8 cellular contexts compared by ENCODE assay signal in the genomic region with DNA sequence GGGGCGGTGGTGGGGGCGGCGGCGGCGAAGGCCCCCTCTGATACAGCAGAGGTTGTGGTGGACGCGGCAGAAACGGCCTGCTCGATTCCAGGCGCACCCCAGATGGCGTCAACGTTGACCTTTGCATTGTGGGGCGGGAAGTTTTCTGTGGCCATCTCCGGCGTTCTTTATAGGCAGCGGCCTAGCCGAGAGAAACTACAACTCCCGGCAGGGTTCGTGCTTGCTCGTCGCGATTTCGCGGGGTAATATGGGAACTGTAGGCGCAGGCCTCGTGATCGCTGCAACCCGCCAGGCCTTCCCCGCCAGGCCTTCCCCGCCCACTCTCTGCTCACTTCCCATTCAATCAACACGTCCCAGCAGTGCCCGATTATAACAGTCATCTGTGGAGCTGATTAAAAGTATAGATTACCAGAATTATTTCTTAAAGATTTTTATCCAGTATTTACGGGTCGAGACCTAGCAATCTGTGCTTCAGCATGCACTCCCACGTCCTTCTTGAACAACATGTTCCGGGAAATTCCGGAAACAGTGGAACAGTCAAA. TPM values are rescaled to one million over a fixed set of nuclear protein-coding genes. Genes with fewer than 3 reads are reported as not detected.
DNase-seq lines count a peak whose midpoint lies in the region; ATAC-seq and TF ChIP-seq lines count a peak whose summit lies in the region.

BOD1 (minus strand) TSS at position 74 of the 542 bp plus-strand sequence. CDS start 214 bp downstream, outside the sequence.

- DNase-seq in EH (ENCODE audit: low read depth) (peak; percentile 99), H7 (peak; percentile 93), RWPE2 (ENCODE audit: low spot score) (peak; percentile 99), fibroblast of lung (ENCODE audit: low read depth in 2 of 2) (peak; percentile 98)
- DNase-seq in activated T-helper 2 cell treated with anti-CD3 and anti-CD28 coated beads, Interferon-gamma antibody, Interleukin-2, Interleukin-4, amounts not matched to agents 10 μg/mL and 5 μg/mL and 100 μg/mL, durations not matched to agents 14 hours and 24 hours and 36 hours (ENCODE audit: low spot score), result peak; percentile 94
- peak; percentile 78 to 96 (median 92) for DNase-seq in naive thymus-derived CD4-positive, alpha-beta T cell

- H3K9me3 ChIP-seq in Loucy (ENCODE audit: insufficient read depth, low read depth, low read length) (no peaks in the 10 kb centered on the region), RWPE2 (ENCODE audit: severe bottlenecking) (no peaks in the 10 kb centered on the region), fibroblast of lung (ENCODE audit: control insufficient read depth, insufficient read depth, low read depth, low read length) (no peaks in the 10 kb centered on the region)
- no peaks in the 10 kb centered on the region for H3K9me3 ChIP-seq in naive thymus-derived CD4-positive, alpha-beta T cell (ENCODE audit: control insufficient read depth in 2 of 3, low read length in 3 of 3)

- no peaks in the 10 kb centered on the region for H3K27me3 ChIP-seq in H7 (ENCODE audit: control insufficient read depth, insufficient read depth, low read length)
- H3K27me3 ChIP-seq in Loucy (ENCODE audit: insufficient read depth, low read length, poor library complexity, severe bottlenecking), result no peaks in the 10 kb centered on the region
- no peaks in the 10 kb centered on the region for H3K27me3 ChIP-seq in RWPE2 (ENCODE audit: insufficient read depth, poor library complexity, severe bottlenecking)
- no peaks in the 10 kb centered on the region for H3K27me3 ChIP-seq in fibroblast of lung (ENCODE audit: control insufficient read depth, insufficient read depth, low read length)
- H3K27me3 ChIP-seq in naive thymus-derived CD4-positive, alpha-beta T cell (ENCODE audit: control insufficient read depth in 2 of 2, insufficient read depth in 2 of 2, low read length in 2 of 2), result no peaks in the 10 kb centered on the region

- TF ChIP-seq CTCF in Loucy (conservative IDR thresholded peaks at IDR 0.05; ENCODE audit: low read length), result no peak
- no peak for TF ChIP-seq CTCF in RWPE2 (IDR thresholded peaks at IDR 0.05; ENCODE audit: poor library complexity, severe bottlenecking)
- TF ChIP-seq CTCF in fibroblast of lung (conservative IDR thresholded peaks at IDR 0.05 in 1 of 2, IDR thresholded peaks at IDR 0.05 in 1 of 2; ENCODE audit: low read depth in 1 of 2, low read length in 2 of 2), result no peak

- no peaks in the 10 kb centered on the region for H3K9me3 Mint-ChIP-seq in activated T-helper 2 cell treated with anti-CD3 and anti-CD28 coated beads, Interferon-gamma antibody, Interleukin-2, Interleukin-4, amounts not matched to agents 10 μg/mL and 5 μg/mL and 100 μg/mL, durations not matched to agents 14 hours and 24 hours and 36 hours
- peaks cover 0 to 1% (median 0%) of the 10 kb centered on the region in 11 donors for H3K9me3 Mint-ChIP-seq in naive thymus-derived CD4-positive, alpha-beta T cell
- no peaks in the 10 kb centered on the region for H3K9me3 Mint-ChIP-seq in stimulated activated memory B cell treated with anti-CD40 and anti-IgM and Interleukin-4, amounts not matched to agents 10 μg/mL and 1 μg/mL and 100 μg/mL, for 72 hours

- no peaks in the 10 kb centered on the region for H3K27me3 Mint-ChIP-seq in activated T-helper 2 cell treated with anti-CD3 and anti-CD28 coated beads, Interferon-gamma antibody, Interleukin-2, Interleukin-4, amounts not matched to agents 10 μg/mL and 5 μg/mL and 100 μg/mL, durations not matched to agents 14 hours and 24 hours and 36 hours (ENCODE audit: low read depth)
- no peaks in the 10 kb centered on the region for H3K27me3 Mint-ChIP-seq in naive thymus-derived CD4-positive, alpha-beta T cell
- no peaks in the 10 kb centered on the region for H3K27me3 Mint-ChIP-seq in stimulated activated memory B cell treated with anti-CD40 and anti-IgM and Interleukin-4, amounts not matched to agents 10 μg/mL and 1 μg/mL and 100 μg/mL, for 72 hours

- H3K4me3 ChIP-seq in H7 (ENCODE audit: insufficient read depth, low read depth, low read length), result peak within 1 kb of the TSS; percentile 82
- H3K4me3 ChIP-seq in Loucy (ENCODE audit: low read length, poor library complexity, severe bottlenecking), result peak within 1 kb of the TSS; percentile 83
- peak within 1 kb of the TSS; percentile 92 for H3K4me3 ChIP-seq in RWPE2 (ENCODE audit: severe bottlenecking)
- H3K4me3 ChIP-seq in fibroblast of lung (replicated peaks in 1 of 4; ENCODE audit: control extremely low read depth in 1 of 4, insufficient read depth in 1 of 4, low read depth in 3 of 4, low read length in 4 of 4), result peak within 1 kb of the TSS; percentile 30 to 88 (median 70)
- H3K4me3 ChIP-seq in naive thymus-derived CD4-positive, alpha-beta T cell (ENCODE audit: low read length), result peak within 1 kb of the TSS; percentile 71

- peak; percentile 98 for ATAC-seq in RWPE2 (ENCODE audit: low read depth)
- peak; percentile 96 for ATAC-seq in naive thymus-derived CD4-positive, alpha-beta T cell
- ATAC-seq in stimulated activated memory B cell treated with anti-CD40 and anti-IgM and Interleukin-4, amounts not matched to agents 10 μg/mL and 1 μg/mL and 100 μg/mL, for 72 hours, result peak; percentile 99

- POLR2A ChIA-PET in naive thymus-derived CD4-positive, alpha-beta T cell (lab: Charles Lee), result interaction anchor here (0.6 to 4.2 kb wide), 5 partner anchors 11 to 695 kb away, joined by 3 to 42 read pairs (median 23); partner anchors contain the start of gene CPEB4

- peak within 1 kb of the TSS; percentile 62 for H3K27ac ChIP-seq in RWPE2 (ENCODE audit: poor library complexity, severe bottlenecking)
- H3K27ac ChIP-seq in fibroblast of lung (ENCODE audit: insufficient read depth, low read length), result peak within 1 kb of the TSS; percentile 89
- H3K27ac ChIP-seq in naive thymus-derived CD4-positive, alpha-beta T cell (ENCODE audit: low read depth, low read length), result peak within 1 kb of the TSS; percentile 99

- H3K79me2 ChIP-seq in Loucy (ENCODE audit: insufficient read depth, low read length), result peaks cover 45% of the 10 kb centered on the region
- H3K79me2 ChIP-seq in fibroblast of lung (ENCODE audit: control insufficient read depth, insufficient read depth, low read length), result peaks cover 38% of the 10 kb centered on the region

- no peaks in the 10 kb centered on the region for H3K9me2 ChIP-seq in Loucy (replicated peaks; ENCODE audit: low read depth, low read length)

- H2AFZ ChIP-seq in Loucy (ENCODE audit: low read length) (peak within 1 kb of the TSS; percentile 95), fibroblast of lung (ENCODE audit: low read length) (no peak within 1 kb of the TSS)

- H3K9ac ChIP-seq in Loucy (ENCODE audit: low read depth, low read length, poor library complexity, severe bottlenecking), result peak within 1 kb of the TSS; percentile 80
- peak within 1 kb of the TSS; percentile 94 for H3K9ac ChIP-seq in fibroblast of lung (ENCODE audit: insufficient read depth, low read length)

- H3K4me1 Mint-ChIP-seq in activated T-helper 2 cell treated with anti-CD3 and anti-CD28 coated beads, Interferon-gamma antibody, Interleukin-2, Interleukin-4, amounts not matched to agents 10 μg/mL and 5 μg/mL and 100 μg/mL, durations not matched to agents 14 hours and 24 hours and 36 hours (ENCODE audit: low read depth), result peaks cover 31% of the 10 kb centered on the region
- peaks cover 24 to 54% (median 46%) of the 10 kb centered on the region in 7 donors for H3K4me1 Mint-ChIP-seq in naive thymus-derived CD4-positive, alpha-beta T cell
- peaks cover 29% of the 10 kb centered on the region for H3K4me1 Mint-ChIP-seq in stimulated activated memory B cell treated with anti-CD40 and anti-IgM and Interleukin-4, amounts not matched to agents 10 μg/mL and 1 μg/mL and 100 μg/mL, for 72 hours

- H3K27ac Mint-ChIP-seq in activated T-helper 2 cell treated with anti-CD3 and anti-CD28 coated beads, Interferon-gamma antibody, Interleukin-2, Interleukin-4, amounts not matched to agents 10 μg/mL and 5 μg/mL and 100 μg/mL, durations not matched to agents 14 hours and 24 hours and 36 hours, result peak within 1 kb of the TSS; percentile 88
- H3K27ac Mint-ChIP-seq in naive thymus-derived CD4-positive, alpha-beta T cell, result peak within 1 kb of the TSS; percentile 79 to 98 (median 93)
- H3K27ac Mint-ChIP-seq in stimulated activated memory B cell treated with anti-CD40 and anti-IgM and Interleukin-4, amounts not matched to agents 10 μg/mL and 1 μg/mL and 100 μg/mL, for 72 hours, result peak within 1 kb of the TSS; percentile 94

- H3K4me2 ChIP-seq in Loucy (ENCODE audit: low read depth, low read length, poor library complexity, severe bottlenecking) (peak within 1 kb of the TSS; percentile 82), fibroblast of lung (ENCODE audit: extremely low read depth, insufficient read depth, low read length) (peak within 1 kb of the TSS; percentile 96)

- H3K4me1 ChIP-seq in Loucy (ENCODE audit: insufficient read depth, low read length, poor library complexity, severe bottlenecking), result peaks cover 32% of the 10 kb centered on the region
- peaks cover 5% of the 10 kb centered on the region for H3K4me1 ChIP-seq in RWPE2 (ENCODE audit: insufficient read depth, poor library complexity, severe bottlenecking)
- no peaks in the 10 kb centered on the region for H3K4me1 ChIP-seq in fibroblast of lung (ENCODE audit: control insufficient read depth, extremely low read depth, insufficient read depth, low read length)
- H3K4me1 ChIP-seq in naive thymus-derived CD4-positive, alpha-beta T cell (ENCODE audit: control insufficient read depth in 2 of 2, insufficient read depth in 2 of 2, low read length in 2 of 2), result peaks cover 21 to 24% of the 10 kb centered on the region in 2 donors

- peaks cover 14% of the 10 kb centered on the region for H3K36me3 Mint-ChIP-seq in activated T-helper 2 cell treated with anti-CD3 and anti-CD28 coated beads, Interferon-gamma antibody, Interleukin-2, Interleukin-4, amounts not matched to agents 10 μg/mL and 5 μg/mL and 100 μg/mL, durations not matched to agents 14 hours and 24 hours and 36 hours (ENCODE audit: low read depth)
- peaks cover 0 to 6% (median 2%) of the 10 kb centered on the region in 5 donors for H3K36me3 Mint-ChIP-seq in naive thymus-derived CD4-positive, alpha-beta T cell
- peaks cover 8% of the 10 kb centered on the region for H3K36me3 Mint-ChIP-seq in stimulated activated memory B cell treated with anti-CD40 and anti-IgM and Interleukin-4, amounts not matched to agents 10 μg/mL and 1 μg/mL and 100 μg/mL, for 72 hours

- CTCF ChIA-PET in naive thymus-derived CD4-positive, alpha-beta T cell (lab: Charles Lee), result interaction anchor here (0.7 to 5.3 kb wide), 11 partner anchors 14 to 357 kb away, joined by 3 to 68 read pairs (median 4); partner anchors contain the start of gene CPEB4

- H4K20me1 ChIP-seq in Loucy (ENCODE audit: insufficient read depth, low read length, poor library complexity, severe bottlenecking), result peaks cover 25% of the 10 kb centered on the region
- peaks cover 2% of the 10 kb centered on the region for H4K20me1 ChIP-seq in fibroblast of lung (ENCODE audit: control insufficient read depth, extremely low read depth, insufficient read depth, low read length)

- no peaks in the 10 kb centered on the region for H3F3A ChIP-seq in Loucy (ENCODE audit: low read depth)

- H3K4me3 Mint-ChIP-seq in activated T-helper 2 cell treated with anti-CD3 and anti-CD28 coated beads, Interferon-gamma antibody, Interleukin-2, Interleukin-4, amounts not matched to agents 10 μg/mL and 5 μg/mL and 100 μg/mL, durations not matched to agents 14 hours and 24 hours and 36 hours (ENCODE audit: low read depth), result peak within 1 kb of the TSS; percentile 90
- H3K4me3 Mint-ChIP-seq in naive thymus-derived CD4-positive, alpha-beta T cell, result peak within 1 kb of the TSS; percentile 85 to 97 (median 92)
- peak within 1 kb of the TSS; percentile 90 for H3K4me3 Mint-ChIP-seq in stimulated activated memory B cell treated with anti-CD40 and anti-IgM and Interleukin-4, amounts not matched to agents 10 μg/mL and 1 μg/mL and 100 μg/mL, for 72 hours

- intact Hi-C loops in activated T-helper 2 cell treated with anti-CD3 and anti-CD28 coated beads, Interferon-gamma antibody, Interleukin-2, Interleukin-4, amounts not matched to agents 10 μg/mL and 5 μg/mL and 100 μg/mL, durations not matched to agents 14 hours and 24 hours and 36 hours (cut with micrococcal nuclease), result loop anchor here (1.0 to 5.0 kb wide), 7 partner anchors 21 to 1900 kb away; partner anchors contain the start of genes BNIP1, CPEB4 and CREBRF
- intact Hi-C loops in naive thymus-derived CD4-positive, alpha-beta T cell (cut with micrococcal nuclease), result loop anchor here (1.0 to 5.0 kb wide), 14 partner anchors 166 to 1861 kb away; partner anchors contain the start of genes CPEB4 (in 2 of the 2), ATP6V0E1 (in 1 of the 2), BNIP1 (in 1 of the 2) and DUSP1 (in 1 of the 2)

- H3K36me3 ChIP-seq in H7 (replicated peaks; ENCODE audit: control insufficient read depth, insufficient read depth, low read length) (peaks cover 14% of the 10 kb centered on the region), Loucy (ENCODE audit: insufficient read depth, low read length) (no peaks in the 10 kb centered on the region), RWPE2 (ENCODE audit: low read depth) (peaks cover 33% of the 10 kb centered on the region), fibroblast of lung (ENCODE audit: control insufficient read depth, insufficient read depth, low read length) (no peaks in the 10 kb centered on the region)
- peaks cover 0 to 18% (median 3%) of the 10 kb centered on the region in 3 experiments for H3K36me3 ChIP-seq in naive thymus-derived CD4-positive, alpha-beta T cell (ENCODE audit: control insufficient read depth in 2 of 3, insufficient read depth in 3 of 3, low read length in 3 of 3)

RNA-seq across cellular contexts. Expression of gene BOD1, which starts in this region (rescaled TPM):
- total RNA-seq in H7 (2014; rRNA removed; shearing (Covaris generic)), result 140 and 168 TPM in 2 replicates
- 27.2 and 32.3 TPM in 2 replicates for total RNA-seq in activated T-helper 2 cell treated with anti-CD3 and anti-CD28 coated beads, Interferon-gamma antibody, Interleukin-2, Interleukin-4, amounts not matched to agents 10 μg/mL and 5 μg/mL and 100 μg/mL, durations not matched to agents 14 hours and 24 hours and 36 hours
- total RNA-seq in fibroblast of lung, result 86.9 and 93.7 TPM in 2 replicates
- polyA plus RNA-seq in fibroblast of lung, result 60.7 and 69.1 TPM in 2 replicates
- polyA plus RNA-seq in fibroblast of lung (2012), result 49.6 and 56.7 TPM in 2 replicates
- polyA minus RNA-seq in fibroblast of lung (ENCODE audit: low replicate concordance), result 4.4 and 15.0 TPM in 2 replicates
- 10 to 100 TPM; 23.2 to 50.2 (median 31.7) TPM for total RNA-seq in naive thymus-derived CD4-positive, alpha-beta T cell
- 10 to 100 TPM; 18.1 to 23.0 TPM for polyA plus RNA-seq in naive thymus-derived CD4-positive, alpha-beta T cell

Comparison
In these comparisons a context has a peak if more than half of its experiments do, and no peak if none do; other contexts are left out.
1. Peak in every context shown above with its lines: DNase-seq, ATAC-seq, H3K4me3 ChIP-seq and H3K27ac ChIP-seq.